ENCODE assay signal across 1 cellular context in the genomic region with DNA sequence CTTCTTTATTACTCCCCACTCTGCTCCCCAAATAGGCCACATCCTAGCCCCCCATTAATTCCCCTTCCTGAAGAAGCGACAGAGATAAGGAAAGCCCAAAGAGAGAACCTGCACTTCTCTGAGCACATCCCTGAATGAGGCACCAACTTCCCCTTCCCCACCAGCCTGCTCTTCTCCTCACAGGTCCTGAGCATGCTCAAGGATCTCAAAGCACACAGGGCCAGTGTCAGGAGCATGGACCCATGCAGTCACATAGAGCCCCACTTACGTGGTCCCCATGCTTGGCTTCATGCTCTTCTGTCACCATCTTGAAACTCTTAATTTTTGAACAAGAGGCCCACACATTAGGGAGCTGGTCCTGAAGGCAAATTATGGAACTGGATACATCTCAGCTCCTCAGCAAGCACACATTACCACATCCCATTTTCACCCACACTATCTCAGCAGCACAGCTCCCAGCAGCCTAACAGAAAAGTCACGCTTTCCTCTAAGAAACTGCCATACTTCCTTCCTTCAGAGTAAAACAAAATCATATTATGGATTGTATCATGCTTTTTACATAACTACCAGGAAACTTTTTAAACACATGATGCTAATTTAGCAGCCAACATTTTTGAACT.
TF ChIP-seq lines count a peak whose summit lies in the region.

No MANE protein-coding gene starts in this region.

TF ChIP-seq in HepG2, 621 proteins besides CTCF, POLR2A, EP300 and RAD21 (continued from another document):
- TF ChIP-seq, protein P1, sequence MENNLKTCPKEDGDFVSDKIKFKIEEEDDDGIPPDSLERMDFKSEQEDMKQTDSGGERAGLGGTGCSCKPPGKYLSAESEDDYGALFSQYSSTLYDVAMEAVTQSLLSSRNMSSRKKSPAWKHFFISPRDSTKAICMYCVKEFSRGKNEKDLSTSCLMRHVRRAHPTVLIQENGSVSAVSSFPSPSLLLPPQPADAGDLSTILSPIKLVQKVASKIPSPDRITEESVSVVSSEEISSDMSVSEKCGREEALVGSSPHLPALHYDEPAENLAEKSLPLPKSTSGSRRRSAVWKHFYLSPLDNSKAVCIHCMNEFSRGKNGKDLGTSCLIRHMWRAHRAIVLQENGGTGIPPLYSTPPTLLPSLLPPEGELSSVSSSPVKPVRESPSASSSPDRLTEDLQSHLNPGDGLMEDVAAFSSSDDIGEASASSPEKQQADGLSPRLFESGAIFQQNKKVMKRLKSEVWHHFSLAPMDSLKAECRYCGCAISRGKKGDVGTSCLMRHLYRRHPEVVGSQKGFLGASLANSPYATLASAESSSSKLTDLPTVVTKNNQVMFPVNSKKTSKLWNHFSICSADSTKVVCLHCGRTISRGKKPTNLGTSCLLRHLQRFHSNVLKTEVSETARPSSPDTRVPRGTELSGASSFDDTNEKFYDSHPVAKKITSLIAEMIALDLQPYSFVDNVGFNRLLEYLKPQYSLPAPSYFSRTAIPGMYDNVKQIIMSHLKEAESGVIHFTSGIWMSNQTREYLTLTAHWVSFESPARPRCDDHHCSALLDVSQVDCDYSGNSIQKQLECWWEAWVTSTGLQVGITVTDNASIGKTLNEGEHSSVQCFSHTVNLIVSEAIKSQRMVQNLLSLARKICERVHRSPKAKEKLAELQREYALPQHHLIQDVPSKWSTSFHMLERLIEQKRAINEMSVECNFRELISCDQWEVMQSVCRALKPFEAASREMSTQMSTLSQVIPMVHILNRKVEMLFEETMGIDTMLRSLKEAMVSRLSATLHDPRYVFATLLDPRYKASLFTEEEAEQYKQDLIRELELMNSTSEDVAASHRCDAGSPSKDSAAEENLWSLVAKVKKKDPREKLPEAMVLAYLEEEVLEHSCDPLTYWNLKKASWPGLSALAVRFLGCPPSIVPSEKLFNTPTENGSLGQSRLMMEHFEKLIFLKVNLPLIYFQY (CRISPR knock-in tag; IDR thresholded peaks at IDR 0.05; ENCODE audit: borderline replicate concordance), result no peak
- TF ChIP-seq CHD2 (IDR thresholded peaks at IDR 0.05; ENCODE audit: low read depth, low read length), result no peak
- no peak for TF ChIP-seq GFI1 (CRISPR knock-in tag; IDR thresholded peaks at IDR 0.05; ENCODE audit: borderline replicate concordance)
- no peak for TF ChIP-seq ZNF792 (CRISPR knock-in tag; IDR thresholded peaks at IDR 0.05)
- TF ChIP-seq FOXA1 (IDR thresholded peaks at IDR 0.05), result no peak
- TF ChIP-seq FOXA1 (CRISPR knock-in tag; IDR thresholded peaks at IDR 0.05), result no peak
- TF ChIP-seq, protein P2, sequence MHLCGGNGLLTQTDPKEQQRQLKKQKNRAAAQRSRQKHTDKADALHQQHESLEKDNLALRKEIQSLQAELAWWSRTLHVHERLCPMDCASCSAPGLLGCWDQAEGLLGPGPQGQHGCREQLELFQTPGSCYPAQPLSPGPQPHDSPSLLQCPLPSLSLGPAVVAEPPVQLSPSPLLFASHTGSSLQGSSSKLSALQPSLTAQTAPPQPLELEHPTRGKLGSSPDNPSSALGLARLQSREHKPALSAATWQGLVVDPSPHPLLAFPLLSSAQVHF (CRISPR knock-in tag; IDR thresholded peaks at IDR 0.05), result no peak
